17 cellular contexts compared by ENCODE assay signal in genomic region chr14:104869669-104870367, GRCh38. TPM values are rescaled to one million over a fixed set of nuclear protein-coding genes. Genes with fewer than 3 reads are reported as not detected.
"Had no signal": no experiment of that assay in that cellular context is flagged by ENCODE, and none has a peak within 500 bp of the region (broad histone marks: within the 10 kb centered on the region; RNA-seq: fewer than 3 reads in every experiment).

No MANE protein-coding gene starts in this region.

- DNase-seq: activated CD4-positive, alpha-beta T cell treated with anti-CD3 and anti-CD28 coated beads for 1 hour; activated CD8-positive, alpha-beta T cell treated with anti-CD3 and anti-CD28 coated beads for 36 hours; amniotic stem cell; central memory CD4-positive, alpha-beta T cell; MM.1S; NCI-H146; NCI-H187 treated with DMSO at 0.1 percent for 48 hours; NCI-H2081 treated with DMSO at 0.1 percent for 48 hours; NCI-H446; PC-3; SHP77 treated with DMSO at 0.1 percent for 48 hours; T1000 had no signal

- ATAC-seq: activated naive CD8-positive, alpha-beta T cell treated with anti-CD3 and anti-CD28 coated beads, Interleukin-2, amount 50 U/mL, for 24 hours; body of pancreas; PC-3 had no signal

- H3K27ac ChIP-seq: ascending aorta, body of pancreas had no signal

- H3K4me3 ChIP-seq: ascending aorta, body of pancreas had no signal

- H3K27me3 ChIP-seq: ascending aorta, body of pancreas had no signal

- H3K9me3 ChIP-seq: ascending aorta, body of pancreas had no signal

RNA-seq across cellular contexts. Expression of gene PLD4, which starts 54.9 kb away (rescaled TPM):
- total RNA-seq: activated CD8-positive, alpha-beta T cell treated with anti-CD3 and anti-CD28 coated beads for 36 hours; ascending aorta; body of pancreas; bronchial epithelial cell; SK-MEL-5 had no signal
